In genomic region chr11:119338946-119339580, GRCh38 we compare ENCODE assay signal across 8 cellular contexts. TPM values are rescaled to one million over a fixed set of nuclear protein-coding genes. Genes with fewer than 3 reads are reported as not detected.
DNase-seq lines count a peak whose midpoint lies in the region; ATAC-seq and TF ChIP-seq lines count a peak whose summit lies in the region.

No MANE protein-coding gene starts in this region.

- no peaks in the 10 kb centered on the region for H3K36me3 ChIP-seq in CD8-positive, alpha-beta T cell (ENCODE audit: insufficient read depth, low read length)
- peaks cover 22% of the 10 kb centered on the region for H3K36me3 ChIP-seq in SJSA1
- peaks cover 5% of the 10 kb centered on the region for H3K36me3 ChIP-seq in left ventricle myocardium inferior

- peaks cover 23% of the 10 kb centered on the region for H3K4me1 ChIP-seq in CD8-positive, alpha-beta T cell (ENCODE audit: insufficient read depth, low read length)
- H3K4me1 ChIP-seq in SJSA1 (replicated peaks), result peaks cover 50% of the 10 kb centered on the region
- H3K4me1 ChIP-seq in left ventricle myocardium inferior, result peaks cover 77% of the 10 kb centered on the region

- peak overlapping the region; percentile 45 for H3K4me3 Mint-ChIP-seq in CD8-positive, alpha-beta T cell

- no peaks in the 10 kb centered on the region for H3K9me3 ChIP-seq in CD8-positive, alpha-beta T cell (ENCODE audit: low read length)
- H3K9me3 ChIP-seq in SJSA1 (replicated peaks) (no peaks in the 10 kb centered on the region), left ventricle myocardium inferior (replicated peaks) (no peaks in the 10 kb centered on the region)

- H3K4me3 ChIP-seq in CD8-positive, alpha-beta T cell (ENCODE audit: low read depth, low read length), result no peak overlapping the region
- H3K4me3 ChIP-seq in SJSA1, result no peak overlapping the region
- H3K4me3 ChIP-seq in left ventricle myocardium inferior, result peak overlapping the region; percentile 77
- peak overlapping the region; percentile 72 for H3K4me3 ChIP-seq in retinal pigment epithelial cell (ENCODE audit: low read length)

- H3K27me3 Mint-ChIP-seq in CD8-positive, alpha-beta T cell (ENCODE audit: low read depth), result peaks cover 32% of the 10 kb centered on the region

- H3K27me3 ChIP-seq in CD8-positive, alpha-beta T cell (ENCODE audit: insufficient read depth, low read length), result peaks cover 28% of the 10 kb centered on the region
- H3K27me3 ChIP-seq in SJSA1 (replicated peaks) (no peaks in the 10 kb centered on the region), left ventricle myocardium inferior (ENCODE audit: low read depth) (no peaks in the 10 kb centered on the region)

- TF ChIP-seq CTCF in CD8-positive, alpha-beta T cell (IDR thresholded peaks at IDR 0.05), result no peak
- no peak for TF ChIP-seq CTCF in left ventricle myocardium inferior (IDR thresholded peaks at IDR 0.05; ENCODE audit: borderline replicate concordance)
- TF ChIP-seq CTCF in retinal pigment epithelial cell (conservative IDR thresholded peaks at IDR 0.05; ENCODE audit: low read depth, low read length), result no peak

- POLR2A ChIA-PET in CD8-positive, alpha-beta T cell (lab: Charles Lee), result interaction anchor here (1.3 kb wide), 1 partner anchor 17 kb away, joined by 3 read pairs; no protein-coding TSS in a partner anchor

- intact Hi-C loops in CD8-positive, alpha-beta T cell (cut with DNase I, micrococcal nuclease), result loop anchor here in 1 of 2 experiments (1.0 kb wide), 2 partner anchors 24 to 42 kb away; partner anchors contain the start of gene USP2
- intact Hi-C loops in left ventricle myocardium inferior (cut with micrococcal nuclease), result no loop called here

- peaks cover 25% of the 10 kb centered on the region for H3K36me3 Mint-ChIP-seq in CD8-positive, alpha-beta T cell

- CTCF ChIA-PET in CD8-positive, alpha-beta T cell (lab: Charles Lee), result interaction anchor here (1.1 to 8.0 kb wide), 12 partner anchors 8 to 271 kb away, joined by 3 to 103 read pairs (median 4); partner anchors contain the start of genes CBL, MFRP and VPS11

- H3K4me1 Mint-ChIP-seq in CD8-positive, alpha-beta T cell (ENCODE audit: low read depth), result peaks cover 32% of the 10 kb centered on the region

- H3K9me3 Mint-ChIP-seq in CD8-positive, alpha-beta T cell, result no peaks in the 10 kb centered on the region

- H3K27ac ChIP-seq in CD8-positive, alpha-beta T cell (ENCODE audit: low read depth, low read length), result no peak overlapping the region
- H3K27ac ChIP-seq in SJSA1 (peak overlapping the region; percentile 25), left ventricle myocardium inferior (replicated peaks) (peak overlapping the region; percentile 95)

- no peak for ATAC-seq in CD8-positive, alpha-beta T cell
- ATAC-seq in HG03135 (IDR thresholded peaks at IDR 0.05; ENCODE audit: unreplicated experiment), result no peak

- H3K27ac Mint-ChIP-seq in CD8-positive, alpha-beta T cell, result no peak overlapping the region

- no peak for DNase-seq in CD8-positive, alpha-beta T cell
- DNase-seq in SJSA1 (ENCODE audit: low read depth in 1 of 2, low spot score in 2 of 2) (no peak), left ventricle myocardium inferior (no peak), retinal pigment epithelial cell (ENCODE audit: low read depth) (no peak), AML-193 (lab: John Stamatoyannopoulos, UW) (no peak), activated gamma-delta T cell (lab: John Stamatoyannopoulos, UW) (no peak)
- no peak for DNase-seq in stimulated activated CD4-positive, alpha-beta T cell treated with anti-CD3 and anti-CD28 coated beads, Interleukin-1b, Interleukin-23, amount 100 ng/mL, for 48 hours

RNA-seq across cellular contexts. Expression of gene C1QTNF5, which starts 1.6 kb away (rescaled TPM):
- total RNA-seq in CD8-positive, alpha-beta T cell, result not detected
- total RNA-seq in SJSA1 (2014; rRNA removed; shearing (Covaris generic)), result 0.11 TPM in 1 of 2 replicates, not detected in the other
- 14.4 TPM for total RNA-seq in left ventricle myocardium inferior

RNA-seq across cellular contexts. Expression of gene RNF26, which starts 4.7 kb away (rescaled TPM):
- total RNA-seq in CD8-positive, alpha-beta T cell, result 10 to 100 TPM; 20.9 TPM
- total RNA-seq in SJSA1 (2014; rRNA removed; shearing (Covaris generic)), result 2.2 and 3.4 TPM in 2 replicates
- 14.0 TPM for total RNA-seq in left ventricle myocardium inferior

RNA-seq across cellular contexts. Expression of gene MFRP, which starts 7.4 kb away (rescaled TPM):
- not detected for total RNA-seq in CD8-positive, alpha-beta T cell
- not detected in 2 replicates for total RNA-seq in SJSA1 (2014; rRNA removed; shearing (Covaris generic))
- not detected for total RNA-seq in left ventricle myocardium inferior

RNA-seq across cellular contexts. Expression of gene MCAM, which starts 22.1 kb away (rescaled TPM):
- 10 to 100 TPM; 16.1 to 18.3 TPM for total RNA-seq in CD8-positive, alpha-beta T cell
- 272 and 358 TPM in 2 replicates for total RNA-seq in SJSA1 (2014; rRNA removed; shearing (Covaris generic))
- total RNA-seq in left ventricle myocardium inferior, result 59.2 TPM

RNA-seq across cellular contexts. Expression of gene USP2, which starts 42.4 kb away (rescaled TPM):
- 1 to 10 TPM; 3.4 to 5.9 TPM for total RNA-seq in CD8-positive, alpha-beta T cell
- 0.21 TPM in 1 of 2 replicates, not detected in the other for total RNA-seq in SJSA1 (2014; rRNA removed; shearing (Covaris generic))
- 135 TPM for total RNA-seq in left ventricle myocardium inferior

Comparison
In these comparisons a context has a peak if more than half of its experiments do, and no peak if none do; other contexts are left out.
1. H3K4me3 ChIP-seq: peak in left ventricle myocardium inferior (single experiment) and retinal pigment epithelial cell (single experiment); none in CD8-positive, alpha-beta T cell (single experiment) and SJSA1 (single experiment).
2. RNA of gene C1QTNF5, which starts 1.6 kb away (total RNA-seq): 14.4 TPM in left ventricle myocardium inferior (single experiment); 0.11 TPM in SJSA1 and not detected in CD8-positive, alpha-beta T cell; every median in the first group is over 10 times any median in the second.